ENCODE assay signal across 1 cellular context in the genomic region with DNA sequence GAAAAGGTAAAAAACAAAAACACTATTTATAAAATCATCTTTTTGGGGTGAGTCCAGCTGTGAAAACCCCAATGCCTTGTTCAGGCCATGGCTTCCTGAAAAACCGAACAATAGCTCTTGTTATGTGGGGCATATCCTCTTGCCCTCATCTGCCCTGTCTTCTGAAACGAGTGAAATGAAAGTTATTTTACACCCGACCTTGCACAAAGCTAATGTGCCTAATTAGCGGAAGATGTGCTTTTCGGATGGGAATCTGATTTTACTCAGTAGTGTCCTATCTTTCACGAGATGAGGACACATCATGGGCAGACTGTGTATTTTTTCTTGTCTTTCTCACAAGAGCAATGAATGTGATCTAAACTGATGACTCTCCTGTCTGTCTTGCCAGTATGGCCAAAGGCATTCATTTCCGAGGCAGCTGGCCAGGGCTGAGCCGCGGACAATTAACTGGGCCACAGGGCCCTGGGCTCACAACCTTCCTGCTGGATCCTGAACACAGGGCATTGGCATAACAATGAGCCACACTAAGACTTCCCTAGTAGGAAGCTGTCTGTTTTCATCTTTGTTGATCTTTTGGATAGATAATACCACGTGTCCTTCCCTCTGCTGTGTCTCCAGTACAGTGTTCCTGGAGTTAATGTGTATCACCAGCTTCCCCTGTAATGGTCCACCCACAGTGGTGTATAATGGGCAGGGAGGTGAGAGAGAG.
TF ChIP-seq lines count a peak whose summit lies in the region.

No MANE protein-coding gene starts in this region.

TF ChIP-seq in HepG2, 621 proteins besides CTCF, POLR2A, EP300 and RAD21 (continued from another document):
- no peak for TF ChIP-seq SOX13 (IDR thresholded peaks at IDR 0.05)
- peak in 1 of 2 experiments; percentile 92; a peak in 2 of 4 replicates for TF ChIP-seq SOX13 (CRISPR knock-in tag; conservative IDR thresholded peaks at IDR 0.05 in 1 of 2, IDR thresholded peaks at IDR 0.05 in 1 of 2)
- no peak; the same call in 1 of the 2 replicates for TF ChIP-seq RXRA (CRISPR knock-in tag; IDR thresholded peaks at IDR 0.05)
- TF ChIP-seq, protein P1, sequence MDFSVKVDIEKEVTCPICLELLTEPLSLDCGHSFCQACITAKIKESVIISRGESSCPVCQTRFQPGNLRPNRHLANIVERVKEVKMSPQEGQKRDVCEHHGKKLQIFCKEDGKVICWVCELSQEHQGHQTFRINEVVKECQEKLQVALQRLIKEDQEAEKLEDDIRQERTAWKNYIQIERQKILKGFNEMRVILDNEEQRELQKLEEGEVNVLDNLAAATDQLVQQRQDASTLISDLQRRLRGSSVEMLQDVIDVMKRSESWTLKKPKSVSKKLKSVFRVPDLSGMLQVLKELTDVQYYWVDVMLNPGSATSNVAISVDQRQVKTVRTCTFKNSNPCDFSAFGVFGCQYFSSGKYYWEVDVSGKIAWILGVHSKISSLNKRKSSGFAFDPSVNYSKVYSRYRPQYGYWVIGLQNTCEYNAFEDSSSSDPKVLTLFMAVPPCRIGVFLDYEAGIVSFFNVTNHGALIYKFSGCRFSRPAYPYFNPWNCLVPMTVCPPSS (IDR thresholded peaks at IDR 0.05), result no peak
- TF ChIP-seq ZNF292 (CRISPR knock-in tag; IDR thresholded peaks at IDR 0.05; ENCODE audit: borderline replicate concordance, low read depth), result no peak
- TF ChIP-seq MIXL1 (CRISPR knock-in tag; IDR thresholded peaks at IDR 0.05), result 0 out of 2 replicates have a peak, but pooled peaks have one; percentile 22
- TF ChIP-seq ATM (IDR thresholded peaks at IDR 0.05; ENCODE audit: borderline replicate concordance), result no peak
- TF ChIP-seq RARA (CRISPR knock-in tag; IDR thresholded peaks at IDR 0.05), result 0 out of 2 replicates have a peak, but pooled peaks have one; percentile 37
- TF ChIP-seq, protein P2, sequence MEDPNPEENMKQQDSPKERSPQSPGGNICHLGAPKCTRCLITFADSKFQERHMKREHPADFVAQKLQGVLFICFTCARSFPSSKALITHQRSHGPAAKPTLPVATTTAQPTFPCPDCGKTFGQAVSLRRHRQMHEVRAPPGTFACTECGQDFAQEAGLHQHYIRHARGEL (CRISPR knock-in tag; IDR thresholded peaks at IDR 0.05), result no peak
- peak; percentile 7; the same call in 1 of the 2 replicates for TF ChIP-seq IRF2 (CRISPR knock-in tag; IDR thresholded peaks at IDR 0.05)
- TF ChIP-seq, protein P3, sequence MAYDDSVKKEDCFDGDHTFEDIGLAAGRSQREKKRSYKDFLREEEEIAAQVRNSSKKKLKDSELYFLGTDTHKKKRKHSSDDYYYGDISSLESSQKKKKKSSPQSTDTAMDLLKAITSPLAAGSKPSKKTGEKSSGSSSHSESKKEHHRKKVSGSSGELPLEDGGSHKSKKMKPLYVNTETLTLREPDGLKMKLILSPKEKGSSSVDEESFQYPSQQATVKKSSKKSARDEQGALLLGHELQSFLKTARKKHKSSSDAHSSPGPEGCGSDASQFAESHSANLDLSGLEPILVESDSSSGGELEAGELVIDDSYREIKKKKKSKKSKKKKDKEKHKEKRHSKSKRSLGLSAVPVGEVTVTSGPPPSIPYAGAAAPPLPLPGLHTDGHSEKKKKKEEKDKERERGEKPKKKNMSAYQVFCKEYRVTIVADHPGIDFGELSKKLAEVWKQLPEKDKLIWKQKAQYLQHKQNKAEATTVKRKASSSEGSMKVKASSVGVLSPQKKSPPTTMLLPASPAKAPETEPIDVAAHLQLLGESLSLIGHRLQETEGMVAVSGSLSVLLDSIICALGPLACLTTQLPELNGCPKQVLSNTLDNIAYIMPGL (CRISPR knock-in tag; IDR thresholded peaks at IDR 0.05; ENCODE audit: borderline replicate concordance in 1 of 2, low read depth in 1 of 2), result no peak
- no peak for TF ChIP-seq ZNF33A (CRISPR knock-in tag; IDR thresholded peaks at IDR 0.05; ENCODE audit: borderline replicate concordance)
- TF ChIP-seq, protein P4, sequence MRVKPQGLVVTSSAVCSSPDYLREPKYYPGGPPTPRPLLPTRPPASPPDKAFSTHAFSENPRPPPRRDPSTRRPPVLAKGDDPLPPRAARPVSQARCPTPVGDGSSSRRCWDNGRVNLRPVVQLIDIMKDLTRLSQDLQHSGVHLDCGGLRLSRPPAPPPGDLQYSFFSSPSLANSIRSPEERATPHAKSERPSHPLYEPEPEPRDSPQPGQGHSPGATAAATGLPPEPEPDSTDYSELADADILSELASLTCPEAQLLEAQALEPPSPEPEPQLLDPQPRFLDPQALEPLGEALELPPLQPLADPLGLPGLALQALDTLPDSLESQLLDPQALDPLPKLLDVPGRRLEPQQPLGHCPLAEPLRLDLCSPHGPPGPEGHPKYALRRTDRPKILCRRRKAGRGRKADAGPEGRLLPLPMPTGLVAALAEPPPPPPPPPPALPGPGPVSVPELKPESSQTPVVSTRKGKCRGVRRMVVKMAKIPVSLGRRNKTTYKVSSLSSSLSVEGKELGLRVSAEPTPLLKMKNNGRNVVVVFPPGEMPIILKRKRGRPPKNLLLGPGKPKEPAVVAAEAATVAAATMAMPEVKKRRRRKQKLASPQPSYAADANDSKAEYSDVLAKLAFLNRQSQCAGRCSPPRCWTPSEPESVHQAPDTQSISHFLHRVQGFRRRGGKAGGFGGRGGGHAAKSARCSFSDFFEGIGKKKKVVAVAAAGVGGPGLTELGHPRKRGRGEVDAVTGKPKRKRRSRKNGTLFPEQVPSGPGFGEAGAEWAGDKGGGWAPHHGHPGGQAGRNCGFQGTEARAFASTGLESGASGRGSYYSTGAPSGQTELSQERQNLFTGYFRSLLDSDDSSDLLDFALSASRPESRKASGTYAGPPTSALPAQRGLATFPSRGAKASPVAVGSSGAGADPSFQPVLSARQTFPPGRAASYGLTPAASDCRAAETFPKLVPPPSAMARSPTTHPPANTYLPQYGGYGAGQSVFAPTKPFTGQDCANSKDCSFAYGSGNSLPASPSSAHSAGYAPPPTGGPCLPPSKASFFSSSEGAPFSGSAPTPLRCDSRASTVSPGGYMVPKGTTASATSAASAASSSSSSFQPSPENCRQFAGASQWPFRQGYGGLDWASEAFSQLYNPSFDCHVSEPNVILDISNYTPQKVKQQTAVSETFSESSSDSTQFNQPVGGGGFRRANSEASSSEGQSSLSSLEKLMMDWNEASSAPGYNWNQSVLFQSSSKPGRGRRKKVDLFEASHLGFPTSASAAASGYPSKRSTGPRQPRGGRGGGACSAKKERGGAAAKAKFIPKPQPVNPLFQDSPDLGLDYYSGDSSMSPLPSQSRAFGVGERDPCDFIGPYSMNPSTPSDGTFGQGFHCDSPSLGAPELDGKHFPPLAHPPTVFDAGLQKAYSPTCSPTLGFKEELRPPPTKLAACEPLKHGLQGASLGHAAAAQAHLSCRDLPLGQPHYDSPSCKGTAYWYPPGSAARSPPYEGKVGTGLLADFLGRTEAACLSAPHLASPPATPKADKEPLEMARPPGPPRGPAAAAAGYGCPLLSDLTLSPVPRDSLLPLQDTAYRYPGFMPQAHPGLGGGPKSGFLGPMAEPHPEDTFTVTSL (CRISPR knock-in tag; IDR thresholded peaks at IDR 0.05; ENCODE audit: borderline replicate concordance), result 0 out of 2 replicates have a peak, but pooled peaks have one; percentile 15
- no peak for TF ChIP-seq DNMT3B (CRISPR knock-in tag; conservative IDR thresholded peaks at IDR 0.05)
- TF ChIP-seq, protein P5, sequence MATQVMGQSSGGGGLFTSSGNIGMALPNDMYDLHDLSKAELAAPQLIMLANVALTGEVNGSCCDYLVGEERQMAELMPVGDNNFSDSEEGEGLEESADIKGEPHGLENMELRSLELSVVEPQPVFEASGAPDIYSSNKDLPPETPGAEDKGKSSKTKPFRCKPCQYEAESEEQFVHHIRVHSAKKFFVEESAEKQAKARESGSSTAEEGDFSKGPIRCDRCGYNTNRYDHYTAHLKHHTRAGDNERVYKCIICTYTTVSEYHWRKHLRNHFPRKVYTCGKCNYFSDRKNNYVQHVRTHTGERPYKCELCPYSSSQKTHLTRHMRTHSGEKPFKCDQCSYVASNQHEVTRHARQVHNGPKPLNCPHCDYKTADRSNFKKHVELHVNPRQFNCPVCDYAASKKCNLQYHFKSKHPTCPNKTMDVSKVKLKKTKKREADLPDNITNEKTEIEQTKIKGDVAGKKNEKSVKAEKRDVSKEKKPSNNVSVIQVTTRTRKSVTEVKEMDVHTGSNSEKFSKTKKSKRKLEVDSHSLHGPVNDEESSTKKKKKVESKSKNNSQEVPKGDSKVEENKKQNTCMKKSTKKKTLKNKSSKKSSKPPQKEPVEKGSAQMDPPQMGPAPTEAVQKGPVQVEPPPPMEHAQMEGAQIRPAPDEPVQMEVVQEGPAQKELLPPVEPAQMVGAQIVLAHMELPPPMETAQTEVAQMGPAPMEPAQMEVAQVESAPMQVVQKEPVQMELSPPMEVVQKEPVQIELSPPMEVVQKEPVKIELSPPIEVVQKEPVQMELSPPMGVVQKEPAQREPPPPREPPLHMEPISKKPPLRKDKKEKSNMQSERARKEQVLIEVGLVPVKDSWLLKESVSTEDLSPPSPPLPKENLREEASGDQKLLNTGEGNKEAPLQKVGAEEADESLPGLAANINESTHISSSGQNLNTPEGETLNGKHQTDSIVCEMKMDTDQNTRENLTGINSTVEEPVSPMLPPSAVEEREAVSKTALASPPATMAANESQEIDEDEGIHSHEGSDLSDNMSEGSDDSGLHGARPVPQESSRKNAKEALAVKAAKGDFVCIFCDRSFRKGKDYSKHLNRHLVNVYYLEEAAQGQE (IDR thresholded peaks at IDR 0.05; ENCODE audit: borderline replicate concordance in 1 of 2, low read depth in 1 of 2, low read length in 2 of 2), result no peak
- no peak for TF ChIP-seq ZNF263 (CRISPR knock-in tag; IDR thresholded peaks at IDR 0.05)
- TF ChIP-seq MED13 (CRISPR knock-in tag; IDR thresholded peaks at IDR 0.05), result no peak
- no peak for TF ChIP-seq REPIN1 (CRISPR knock-in tag; IDR thresholded peaks at IDR 0.05; ENCODE audit: borderline replicate concordance, low read depth)
- TF ChIP-seq ZNF891 (CRISPR knock-in tag; IDR thresholded peaks at IDR 0.05), result no peak
- no peak for TF ChIP-seq ZSCAN30 (CRISPR knock-in tag; IDR thresholded peaks at IDR 0.05)
- TF ChIP-seq MTA3 (CRISPR knock-in tag; IDR thresholded peaks at IDR 0.05), result no peak
- peak; percentile 70 for TF ChIP-seq FOXA3 (CRISPR knock-in tag; IDR thresholded peaks at IDR 0.05)
- peak; percentile 39 for TF ChIP-seq SAP130 (CRISPR knock-in tag; IDR thresholded peaks at IDR 0.05; ENCODE audit: low read depth)
- TF ChIP-seq, protein P6, sequence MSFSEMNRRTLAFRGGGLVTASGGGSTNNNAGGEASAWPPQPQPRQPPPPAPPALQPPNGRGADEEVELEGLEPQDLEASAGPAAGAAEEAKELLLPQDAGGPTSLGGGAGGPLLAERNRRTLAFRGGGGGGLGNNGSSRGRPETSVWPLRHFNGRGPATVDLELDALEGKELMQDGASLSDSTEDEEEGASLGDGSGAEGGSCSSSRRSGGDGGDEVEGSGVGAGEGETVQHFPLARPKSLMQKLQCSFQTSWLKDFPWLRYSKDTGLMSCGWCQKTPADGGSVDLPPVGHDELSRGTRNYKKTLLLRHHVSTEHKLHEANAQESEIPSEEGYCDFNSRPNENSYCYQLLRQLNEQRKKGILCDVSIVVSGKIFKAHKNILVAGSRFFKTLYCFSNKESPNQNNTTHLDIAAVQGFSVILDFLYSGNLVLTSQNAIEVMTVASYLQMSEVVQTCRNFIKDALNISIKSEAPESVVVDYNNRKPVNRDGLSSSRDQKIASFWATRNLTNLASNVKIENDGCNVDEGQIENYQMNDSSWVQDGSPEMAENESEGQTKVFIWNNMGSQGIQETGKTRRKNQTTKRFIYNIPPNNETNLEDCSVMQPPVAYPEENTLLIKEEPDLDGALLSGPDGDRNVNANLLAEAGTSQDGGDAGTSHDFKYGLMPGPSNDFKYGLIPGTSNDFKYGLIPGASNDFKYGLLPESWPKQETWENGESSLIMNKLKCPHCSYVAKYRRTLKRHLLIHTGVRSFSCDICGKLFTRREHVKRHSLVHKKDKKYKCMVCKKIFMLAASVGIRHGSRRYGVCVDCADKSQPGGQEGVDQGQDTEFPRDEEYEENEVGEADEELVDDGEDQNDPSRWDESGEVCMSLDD (CRISPR knock-in tag; IDR thresholded peaks at IDR 0.05; ENCODE audit: borderline replicate concordance), result no peak
- peak; percentile 49; the same call in 1 of the 2 replicates for TF ChIP-seq MED1 (CRISPR knock-in tag; IDR thresholded peaks at IDR 0.05)
- no peak for TF ChIP-seq RCOR2 (CRISPR knock-in tag; IDR thresholded peaks at IDR 0.05)
- TF ChIP-seq MLLT10 (CRISPR knock-in tag; IDR thresholded peaks at IDR 0.05), result no peak
- no peak for TF ChIP-seq MBNL3 (CRISPR knock-in tag; conservative IDR thresholded peaks at IDR 0.05)
- TF ChIP-seq CBX1 (IDR thresholded peaks at IDR 0.05; ENCODE audit: low read depth), result no peak
- TF ChIP-seq, protein P7, sequence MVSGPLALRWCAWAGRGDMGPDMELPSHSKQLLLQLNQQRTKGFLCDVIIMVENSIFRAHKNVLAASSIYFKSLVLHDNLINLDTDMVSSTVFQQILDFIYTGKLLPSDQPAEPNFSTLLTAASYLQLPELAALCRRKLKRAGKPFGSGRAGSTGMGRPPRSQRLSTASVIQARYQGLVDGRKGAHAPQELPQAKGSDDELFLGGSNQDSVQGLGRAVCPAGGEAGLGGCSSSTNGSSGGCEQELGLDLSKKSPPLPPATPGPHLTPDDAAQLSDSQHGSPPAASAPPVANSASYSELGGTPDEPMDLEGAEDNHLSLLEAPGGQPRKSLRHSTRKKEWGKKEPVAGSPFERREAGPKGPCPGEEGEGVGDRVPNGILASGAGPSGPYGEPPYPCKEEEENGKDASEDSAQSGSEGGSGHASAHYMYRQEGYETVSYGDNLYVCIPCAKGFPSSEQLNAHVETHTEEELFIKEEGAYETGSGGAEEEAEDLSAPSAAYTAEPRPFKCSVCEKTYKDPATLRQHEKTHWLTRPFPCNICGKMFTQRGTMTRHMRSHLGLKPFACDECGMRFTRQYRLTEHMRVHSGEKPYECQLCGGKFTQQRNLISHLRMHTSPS (CRISPR knock-in tag; IDR thresholded peaks at IDR 0.05; ENCODE audit: low read depth), result peak; percentile 38; the same call in 1 of the 2 replicates
- no peak for TF ChIP-seq ZNF367 (CRISPR knock-in tag; IDR thresholded peaks at IDR 0.05; ENCODE audit: borderline replicate concordance)
- TF ChIP-seq, protein P8, sequence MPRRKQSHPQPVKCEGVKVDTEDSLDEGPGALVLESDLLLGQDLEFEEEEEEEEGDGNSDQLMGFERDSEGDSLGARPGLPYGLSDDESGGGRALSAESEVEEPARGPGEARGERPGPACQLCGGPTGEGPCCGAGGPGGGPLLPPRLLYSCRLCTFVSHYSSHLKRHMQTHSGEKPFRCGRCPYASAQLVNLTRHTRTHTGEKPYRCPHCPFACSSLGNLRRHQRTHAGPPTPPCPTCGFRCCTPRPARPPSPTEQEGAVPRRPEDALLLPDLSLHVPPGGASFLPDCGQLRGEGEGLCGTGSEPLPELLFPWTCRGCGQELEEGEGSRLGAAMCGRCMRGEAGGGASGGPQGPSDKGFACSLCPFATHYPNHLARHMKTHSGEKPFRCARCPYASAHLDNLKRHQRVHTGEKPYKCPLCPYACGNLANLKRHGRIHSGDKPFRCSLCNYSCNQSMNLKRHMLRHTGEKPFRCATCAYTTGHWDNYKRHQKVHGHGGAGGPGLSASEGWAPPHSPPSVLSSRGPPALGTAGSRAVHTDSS (CRISPR knock-in tag; conservative IDR thresholded peaks at IDR 0.05), result no peak
